17 cellular contexts compared by ENCODE assay signal in genomic region chr1:29264773-29265389, GRCh38. TPM values are rescaled to one million over a fixed set of nuclear protein-coding genes. Genes with fewer than 3 reads are reported as not detected.
DNase-seq lines count a peak whose midpoint lies in the region; ATAC-seq, FAIRE-seq and TF ChIP-seq lines count a peak whose summit lies in the region.
"Had no signal": no experiment of that assay in that cellular context is flagged by ENCODE, and none has a peak within 500 bp of the region (broad histone marks: within the 10 kb centered on the region; RNA-seq: fewer than 3 reads in every experiment).

No MANE protein-coding gene starts in this region.

- DNase-seq in AG20443 (ENCODE audit: low spot score) (peak; percentile 48), NCI-H226 (peak; percentile 57), keratinocyte (ENCODE audit: low read depth, low spot score) (no peak), NCI-H446 (lab: John Stamatoyannopoulos, UW) (no peak), T-helper 17 cell (no peak)
- DNase-seq in stimulated activated CD4-positive, alpha-beta T cell treated with anti-CD3 and anti-CD28 coated beads, Interleukin-15, amount 100 ng/mL, for 24 hours = no peak
- no peak for DNase-seq in effector CD4-positive, alpha-beta T cell
- DNase-seq: activated CD8-positive, alpha-beta memory T cell treated with anti-CD3 and anti-CD28 coated beads, Interleukin-2, amount 10 ng/mL, durations not matched to agents 7 days and 5 days; central memory CD4-positive, alpha-beta T cell; left lung; NCI-H1417 treated with DMSO at 0.1 percent for 48 hours; NCI-H2171 treated with DMSO at 0.1 percent for 48 hours; NCI-H748 treated with DMSO at 0.1 percent for 48 hours; nucleus accumbens had no signal

- TF ChIP-seq CTCF in keratinocyte (optimal IDR thresholded peaks at IDR 0.05 in 1 of 3, IDR thresholded peaks at IDR 0.05 in 1 of 3, conservative IDR thresholded peaks at IDR 0.05 in 1 of 3; ENCODE audit: extremely low read depth in 1 of 3, insufficient read depth in 2 of 3, low read length in 3 of 3) = no peak

- dilution Hi-C loops in keratinocyte (cut with MboI; ENCODE audit: extremely low pct_ligation_motif_present, low sequenced_read_pairs) = no loop called here

- H3K9me1 ChIP-seq in keratinocyte (ENCODE audit: control insufficient read depth, extremely low read depth, insufficient read depth, low read length) = no peaks in the 10 kb centered on the region

- H3K27me3 Mint-ChIP-seq in T-helper 17 cell = peaks cover 55% of the 10 kb centered on the region

- H3K4me2 ChIP-seq in keratinocyte (ENCODE audit: control insufficient read depth, extremely low read depth, insufficient read depth, low read depth, low read length) = no peak overlapping the region

- no peaks in the 10 kb centered on the region for H3K79me2 ChIP-seq in keratinocyte (ENCODE audit: control insufficient read depth, insufficient read depth, low read length)

- no peak overlapping the region for H3K4me3 Mint-ChIP-seq in T-helper 17 cell
- H3K4me3 Mint-ChIP-seq: activated CD8-positive, alpha-beta memory T cell treated with anti-CD3 and anti-CD28 coated beads, Interleukin-2, amount 10 ng/mL, durations not matched to agents 7 days and 5 days; activated T-helper 17 cell treated with anti-CD3 and anti-CD28 coated beads, Interleukin-2, amount 50 U/mL, for 72 hours; stimulated activated effector memory CD8-positive, alpha-beta T cell treated with anti-CD3 and anti-CD28 coated beads, Interleukin-12 subunit alpha, Interleukin-12 subunit beta, amount 100 ng/mL, for 72 hours had no signal

- peak; percentile 47 for FAIRE-seq in colon (lab: Jason Lieb, UNC)
- FAIRE-seq in keratinocyte (lab: Jason Lieb, UNC) = peak; percentile 67

- H3K27ac ChIP-seq in keratinocyte (ENCODE audit: control insufficient read depth, insufficient read depth, low read length) = no peak overlapping the region
- H3K27ac ChIP-seq: left lung had no signal

- no peak for ATAC-seq in T-helper 17 cell
- ATAC-seq: activated CD8-positive, alpha-beta memory T cell treated with anti-CD3 and anti-CD28 coated beads, Interleukin-2, amount 10 ng/mL, durations not matched to agents 7 days and 5 days; activated T-helper 17 cell treated with anti-CD3 and anti-CD28 coated beads, Interleukin-2, amount 50 U/mL, for 72 hours; left lung; stimulated activated effector memory CD8-positive, alpha-beta T cell treated with anti-CD3 and anti-CD28 coated beads, Interleukin-12 subunit alpha, Interleukin-12 subunit beta, amount 100 ng/mL, for 72 hours had no signal

- H3K4me3 ChIP-seq in keratinocyte (ENCODE audit: control insufficient read depth in 2 of 3, extremely low read depth in 1 of 3, insufficient read depth in 2 of 3, low read depth in 1 of 3, low read length in 3 of 3) = no peak overlapping the region
- H3K4me3 ChIP-seq: left lung had no signal

- H4K20me1 ChIP-seq in keratinocyte (ENCODE audit: control insufficient read depth, extremely low read depth, insufficient read depth, low read length) = no peaks in the 10 kb centered on the region

- peaks cover 6% of the 10 kb centered on the region for H3K4me1 Mint-ChIP-seq in T-helper 17 cell

- H3K9ac ChIP-seq in keratinocyte (ENCODE audit: control insufficient read depth, extremely low read depth, insufficient read depth, low read length) = no peak overlapping the region

- H3K9me3 ChIP-seq in keratinocyte (ENCODE audit: control insufficient read depth, low read depth, low read length) (no peaks in the 10 kb centered on the region), T-helper 17 cell (ENCODE audit: control insufficient read depth, low read length, poor library complexity, severe bottlenecking) (no peaks in the 10 kb centered on the region)
- H3K9me3 ChIP-seq: left lung had no signal

- peaks cover 9% of the 10 kb centered on the region for H3K36me3 Mint-ChIP-seq in T-helper 17 cell (ENCODE audit: low read depth)
- H3K36me3 Mint-ChIP-seq: activated CD8-positive, alpha-beta memory T cell treated with anti-CD3 and anti-CD28 coated beads, Interleukin-2, amount 10 ng/mL, durations not matched to agents 7 days and 5 days; stimulated activated effector memory CD8-positive, alpha-beta T cell treated with anti-CD3 and anti-CD28 coated beads, Interleukin-12 subunit alpha, Interleukin-12 subunit beta, amount 100 ng/mL, for 72 hours had no signal

- no peaks in the 10 kb centered on the region for H3K36me3 ChIP-seq in keratinocyte (ENCODE audit: control insufficient read depth in 2 of 2, extremely low read depth in 1 of 2, insufficient read depth in 2 of 2, low read length in 2 of 2)
- H3K36me3 ChIP-seq: left lung had no signal

- no peak overlapping the region for H2AFZ ChIP-seq in keratinocyte (ENCODE audit: control insufficient read depth, low read length)

- H3K4me1 ChIP-seq in keratinocyte (ENCODE audit: control insufficient read depth, extremely low read depth, insufficient read depth, low read length) = no peaks in the 10 kb centered on the region

- no peaks in the 10 kb centered on the region for H3K27me3 ChIP-seq in keratinocyte (ENCODE audit: control insufficient read depth, extremely low read depth, insufficient read depth, low read length)

- H3K27ac Mint-ChIP-seq in T-helper 17 cell = no peak overlapping the region
- H3K27ac Mint-ChIP-seq: activated CD8-positive, alpha-beta memory T cell treated with anti-CD3 and anti-CD28 coated beads, Interleukin-2, amount 10 ng/mL, durations not matched to agents 7 days and 5 days; activated T-helper 17 cell treated with anti-CD3 and anti-CD28 coated beads, Interleukin-2, amount 50 U/mL, for 72 hours; stimulated activated effector memory CD8-positive, alpha-beta T cell treated with anti-CD3 and anti-CD28 coated beads, Interleukin-12 subunit alpha, Interleukin-12 subunit beta, amount 100 ng/mL, for 72 hours had no signal

RNA-seq across cellular contexts. Expression of gene PTPRU, which starts 28.6 kb away (rescaled TPM):
- 4.3 to 6.4 TPM (median 5.4 TPM) in 3 replicates for polyA plus RNA-seq in keratinocyte
- 2.4 TPM for polyA plus RNA-seq in keratinocyte (2011; ENCODE audit: low read depth)
- 2.9 and 5.1 TPM in 2 replicates for polyA plus RNA-seq in keratinocyte (2011; cell fraction: cytosol; rRNA removed)
- 10.8 and 15.2 TPM in 2 replicates for polyA plus RNA-seq in keratinocyte (2011; cell fraction: nucleus; rRNA removed)
- polyA plus RNA-seq in keratinocyte (2012; ENCODE audit: low replicate concordance) = 8.9 and 9.2 TPM in 2 replicates
- 11.0 to 19.3 TPM (median 12.7 TPM) in 3 replicates for polyA minus RNA-seq in keratinocyte
- polyA minus RNA-seq in keratinocyte (2011; cell fraction: cytosol; rRNA and poly(A)+ RNA removed) = 25.9 TPM
- polyA minus RNA-seq in keratinocyte (2011; cell fraction: nucleus; rRNA and poly(A)+ RNA removed) = 26.5 and 27.2 TPM in 2 replicates
- total RNA-seq in T-helper 17 cell = not detected

RNA-seq across cellular contexts. Expression of gene MECR, which starts 34.1 kb away (rescaled TPM):
- polyA plus RNA-seq in keratinocyte = 20.7 to 29.9 TPM (median 23.0 TPM) in 3 replicates
- polyA plus RNA-seq in keratinocyte (2011; ENCODE audit: low read depth) = 11.5 TPM
- 15.7 and 26.5 TPM in 2 replicates for polyA plus RNA-seq in keratinocyte (2011; cell fraction: cytosol; rRNA removed)
- polyA plus RNA-seq in keratinocyte (2011; cell fraction: nucleus; rRNA removed) = 22.4 and 28.5 TPM in 2 replicates
- 24.1 and 26.0 TPM in 2 replicates for polyA plus RNA-seq in keratinocyte (2012; ENCODE audit: low replicate concordance)
- 20.2 to 34.1 TPM (median 25.2 TPM) in 3 replicates for polyA minus RNA-seq in keratinocyte
- polyA minus RNA-seq in keratinocyte (2011; cell fraction: cytosol; rRNA and poly(A)+ RNA removed) = 14.4 TPM
- 11.6 and 13.1 TPM in 2 replicates for polyA minus RNA-seq in keratinocyte (2011; cell fraction: nucleus; rRNA and poly(A)+ RNA removed)
- total RNA-seq in T-helper 17 cell = 1 to 10 TPM; 7.6 to 8.0 TPM

Comparison
In these comparisons a context has a peak if more than half of its experiments do, and no peak if none do; other contexts are left out.
1. DNase-seq: peak in AG20443 (single experiment) and NCI-H226 (single experiment); none in keratinocyte (single experiment), stimulated activated CD4-positive, alpha-beta T cell treated with anti-CD3 and anti-CD28 coated beads, Interleukin-15, amount 100 ng/mL, for 24 hours (single experiment), NCI-H446 (0 of 2), T-helper 17 cell (0 of 3) and effector CD4-positive, alpha-beta T cell (single experiment).